9 cellular contexts compared by ENCODE assay signal in the genomic region with DNA sequence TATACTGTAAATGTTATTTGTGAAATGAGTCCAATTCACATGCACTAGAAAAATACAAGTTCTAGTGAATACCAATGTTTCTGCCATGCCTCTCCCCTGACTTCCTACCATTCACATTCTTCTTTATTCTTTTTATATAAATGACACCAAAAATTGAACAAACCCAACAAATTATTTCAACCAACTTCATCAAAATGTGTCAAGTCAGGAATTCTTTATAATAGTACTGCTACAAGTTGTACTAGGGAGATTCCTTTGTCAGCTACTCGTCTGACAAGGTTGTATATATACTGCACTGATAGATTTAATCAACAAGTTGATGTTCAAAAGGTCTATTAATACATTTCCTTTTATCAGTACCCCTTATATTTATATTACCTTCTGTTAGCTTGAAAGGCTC. TPM values are rescaled to one million over a fixed set of nuclear protein-coding genes. Genes with fewer than 3 reads are reported as not detected.
DNase-seq lines count a peak whose midpoint lies in the region; ATAC-seq and TF ChIP-seq lines count a peak whose summit lies in the region.
"Had no signal": no experiment of that assay in that cellular context is flagged by ENCODE, and none has a peak within 500 bp of the region (broad histone marks: within the 10 kb centered on the region; RNA-seq: fewer than 3 reads in every experiment).

No MANE protein-coding gene starts in this region.

- no peaks in the 10 kb centered on the region for H3K27me3 Mint-ChIP-seq in CD8-positive, alpha-beta T cell (ENCODE audit: low read depth)

- peak overlapping the region; percentile 99 for H3K4me3 Mint-ChIP-seq in CD8-positive, alpha-beta T cell

- H3K79me2 ChIP-seq in MM.1S (ENCODE audit: low read length) (peaks cover 80% of the 10 kb centered on the region), neural cell (replicated peaks; ENCODE audit: insufficient read depth, low read length) (peaks cover 55% of the 10 kb centered on the region)

- no peaks in the 10 kb centered on the region for H3K9me2 ChIP-seq in MM.1S (replicated peaks; ENCODE audit: insufficient read depth, low read length)
- no peaks in the 10 kb centered on the region for H3K9me2 ChIP-seq in neural cell (ENCODE audit: insufficient read depth, low read length)

- TF ChIP-seq CTCF in CD8-positive, alpha-beta T cell (IDR thresholded peaks at IDR 0.05), result no peak
- TF ChIP-seq CTCF in MM.1S (IDR thresholded peaks at IDR 0.05; ENCODE audit: low read length) (no peak), neural cell (IDR thresholded peaks at IDR 0.05; ENCODE audit: poor library complexity, severe bottlenecking) (no peak)

- CTCF ChIA-PET in CD8-positive, alpha-beta T cell (lab: Charles Lee), result interaction anchor here (0.6 to 7.3 kb wide), 5 partner anchors 28 to 464 kb away, joined by 3 to 65 read pairs (median 3); no protein-coding TSS in a partner anchor

- H3K4me1 ChIP-seq in CD8-positive, alpha-beta T cell (ENCODE audit: insufficient read depth, low read length), result peaks cover 51% of the 10 kb centered on the region
- peaks cover 33% of the 10 kb centered on the region for H3K4me1 ChIP-seq in MM.1S (ENCODE audit: low read length)
- H3K4me1 ChIP-seq in duodenal mucosa (ENCODE audit: control insufficient read depth in 1 of 2, insufficient read depth in 2 of 2, low read length in 2 of 2), result peaks cover 40 to 41% of the 10 kb centered on the region in 2 donors

- H3K9ac ChIP-seq in MM.1S (ENCODE audit: low read length) (peak overlapping the region; percentile 98), duodenal mucosa (ENCODE audit: low read depth in 1 of 2, low read length in 2 of 2) (peak overlapping the region in 1 of 2 donors; percentile 87), neural cell (ENCODE audit: low read length) (no peak overlapping the region)

- H4K20me1 ChIP-seq in MM.1S (ENCODE audit: insufficient read depth, low read length) (peaks cover 30% of the 10 kb centered on the region), neural cell (ENCODE audit: insufficient read depth) (no peaks in the 10 kb centered on the region)

- H3K36me3 Mint-ChIP-seq in CD8-positive, alpha-beta T cell, result peaks cover 27% of the 10 kb centered on the region

- no peak for DNase-seq in CD8-positive, alpha-beta T cell
- no peak for DNase-seq in MM.1S
- no peak for DNase-seq in posterior cingulate gyrus
- DNase-seq in RPMI8226, result no peak
- no peak for DNase-seq in NOMO-1 treated with DMSO at 0.1 percent for 48 hours (lab: John Stamatoyannopoulos, UW; ENCODE audit: unreplicated experiment)
- DNase-seq: small intestine had no signal

- no peaks in the 10 kb centered on the region for H3K9me3 Mint-ChIP-seq in CD8-positive, alpha-beta T cell

- H3K4me3 ChIP-seq in CD8-positive, alpha-beta T cell (ENCODE audit: low read depth, low read length), result peak overlapping the region; percentile 93
- H3K4me3 ChIP-seq in MM.1S (ENCODE audit: low read length) (peak overlapping the region; percentile 84), duodenal mucosa (ENCODE audit: low read depth in 1 of 2, low read length in 2 of 2) (peak overlapping the region; percentile 97 to 98), neural cell (ENCODE audit: low read length) (peak overlapping the region; percentile 80)

- H3K27ac ChIP-seq in CD8-positive, alpha-beta T cell (ENCODE audit: low read depth, low read length), result no peak overlapping the region
- H3K27ac ChIP-seq in MM.1S (ENCODE audit: low read length) (peak overlapping the region; percentile 97; the same call in 1 of the 2 replicates), duodenal mucosa (ENCODE audit: low read depth, low read length) (no peak overlapping the region), neural cell (ENCODE audit: low read length) (no peak overlapping the region)

- H3K4me1 Mint-ChIP-seq in CD8-positive, alpha-beta T cell (ENCODE audit: low read depth), result peaks cover 66% of the 10 kb centered on the region

- peak overlapping the region; percentile 71 for H3K4me2 ChIP-seq in MM.1S (ENCODE audit: low read depth, low read length)
- peak overlapping the region; percentile 41 for H3K4me2 ChIP-seq in neural cell (ENCODE audit: low read length)

- no peaks in the 10 kb centered on the region for H3K27me3 ChIP-seq in CD8-positive, alpha-beta T cell (ENCODE audit: insufficient read depth, low read length)
- H3K27me3 ChIP-seq in MM.1S (replicated peaks; ENCODE audit: insufficient read depth, low read length), result no peaks in the 10 kb centered on the region
- no peaks in the 10 kb centered on the region for H3K27me3 ChIP-seq in duodenal mucosa (ENCODE audit: control insufficient read depth in 1 of 2, insufficient read depth in 2 of 2, low read length in 2 of 2)
- no peaks in the 10 kb centered on the region for H3K27me3 ChIP-seq in neural cell (ENCODE audit: insufficient read depth, low read depth, low read length)

- no peaks in the 10 kb centered on the region for H3K36me3 ChIP-seq in CD8-positive, alpha-beta T cell (ENCODE audit: insufficient read depth, low read length)
- H3K36me3 ChIP-seq in MM.1S (replicated peaks; ENCODE audit: insufficient read depth, low read length), result peaks cover 10% of the 10 kb centered on the region; the same call in 1 of the 2 replicates
- H3K36me3 ChIP-seq in duodenal mucosa (ENCODE audit: control insufficient read depth in 1 of 2, insufficient read depth in 2 of 2, low read length in 2 of 2), result no peaks in the 10 kb centered on the region
- H3K36me3 ChIP-seq in neural cell (ENCODE audit: insufficient read depth, low read length), result no peaks in the 10 kb centered on the region

- intact Hi-C loops in CD8-positive, alpha-beta T cell (cut with DNase I, micrococcal nuclease), result loop anchor here (2.0 to 10.0 kb wide), 7 partner anchors 14 to 1190 kb away; no protein-coding TSS in a partner anchor
- intact Hi-C loops in posterior cingulate gyrus (cut with DNase I), result no loop called here

- ATAC-seq in CD8-positive, alpha-beta T cell, result no peak
- no peak for ATAC-seq in GM21367 (IDR thresholded peaks at IDR 0.05; ENCODE audit: unreplicated experiment)

- H2AFZ ChIP-seq in MM.1S (ENCODE audit: low read length) (no peak overlapping the region), neural cell (ENCODE audit: low read depth, low read length) (no peak overlapping the region)

- H3K27ac Mint-ChIP-seq in CD8-positive, alpha-beta T cell, result peak overlapping the region; percentile 99

- no peaks in the 10 kb centered on the region for H3K9me3 ChIP-seq in CD8-positive, alpha-beta T cell (ENCODE audit: low read length)
- no peaks in the 10 kb centered on the region for H3K9me3 ChIP-seq in MM.1S (replicated peaks; ENCODE audit: insufficient read depth, low read length)
- H3K9me3 ChIP-seq in duodenal mucosa (ENCODE audit: control insufficient read depth in 1 of 2, low read length in 2 of 2), result no peaks in the 10 kb centered on the region
- H3K9me3 ChIP-seq in neural cell (ENCODE audit: low read length), result no peaks in the 10 kb centered on the region

- POLR2A ChIA-PET in CD8-positive, alpha-beta T cell (lab: Charles Lee), result interaction anchor here (7.0 kb wide), 1 partner anchor 165 kb away, joined by 199 read pairs; no protein-coding TSS in a partner anchor

- TF ChIP-seq EP300 in neural cell (conservative IDR thresholded peaks at IDR 0.05; ENCODE audit: poor library complexity, severe bottlenecking), result no peak

- no peak for TF ChIP-seq RAD21 in neural cell (conservative IDR thresholded peaks at IDR 0.05)

- H3F3A ChIP-seq in MM.1S (ENCODE audit: insufficient read depth, low read length) (peaks cover 31% of the 10 kb centered on the region), neural cell (ENCODE audit: insufficient read depth, low read length, poor library complexity, severe bottlenecking) (peaks cover 5% of the 10 kb centered on the region)

TF ChIP-seq in neural cell, 6 proteins besides CTCF, POLR2A, EP300 and RAD21:
- TF ChIP-seq POLR2AphosphoS5 (IDR thresholded peaks at IDR 0.05), result no peak
- TF ChIP-seq, protein P1, sequence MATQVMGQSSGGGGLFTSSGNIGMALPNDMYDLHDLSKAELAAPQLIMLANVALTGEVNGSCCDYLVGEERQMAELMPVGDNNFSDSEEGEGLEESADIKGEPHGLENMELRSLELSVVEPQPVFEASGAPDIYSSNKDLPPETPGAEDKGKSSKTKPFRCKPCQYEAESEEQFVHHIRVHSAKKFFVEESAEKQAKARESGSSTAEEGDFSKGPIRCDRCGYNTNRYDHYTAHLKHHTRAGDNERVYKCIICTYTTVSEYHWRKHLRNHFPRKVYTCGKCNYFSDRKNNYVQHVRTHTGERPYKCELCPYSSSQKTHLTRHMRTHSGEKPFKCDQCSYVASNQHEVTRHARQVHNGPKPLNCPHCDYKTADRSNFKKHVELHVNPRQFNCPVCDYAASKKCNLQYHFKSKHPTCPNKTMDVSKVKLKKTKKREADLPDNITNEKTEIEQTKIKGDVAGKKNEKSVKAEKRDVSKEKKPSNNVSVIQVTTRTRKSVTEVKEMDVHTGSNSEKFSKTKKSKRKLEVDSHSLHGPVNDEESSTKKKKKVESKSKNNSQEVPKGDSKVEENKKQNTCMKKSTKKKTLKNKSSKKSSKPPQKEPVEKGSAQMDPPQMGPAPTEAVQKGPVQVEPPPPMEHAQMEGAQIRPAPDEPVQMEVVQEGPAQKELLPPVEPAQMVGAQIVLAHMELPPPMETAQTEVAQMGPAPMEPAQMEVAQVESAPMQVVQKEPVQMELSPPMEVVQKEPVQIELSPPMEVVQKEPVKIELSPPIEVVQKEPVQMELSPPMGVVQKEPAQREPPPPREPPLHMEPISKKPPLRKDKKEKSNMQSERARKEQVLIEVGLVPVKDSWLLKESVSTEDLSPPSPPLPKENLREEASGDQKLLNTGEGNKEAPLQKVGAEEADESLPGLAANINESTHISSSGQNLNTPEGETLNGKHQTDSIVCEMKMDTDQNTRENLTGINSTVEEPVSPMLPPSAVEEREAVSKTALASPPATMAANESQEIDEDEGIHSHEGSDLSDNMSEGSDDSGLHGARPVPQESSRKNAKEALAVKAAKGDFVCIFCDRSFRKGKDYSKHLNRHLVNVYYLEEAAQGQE (IDR thresholded peaks at IDR 0.05; ENCODE audit: borderline replicate concordance), result no peak
- no peak for TF ChIP-seq MXI1 (conservative IDR thresholded peaks at IDR 0.05; ENCODE audit: poor library complexity, severe bottlenecking)
- no peak for TF ChIP-seq SMC3 (conservative IDR thresholded peaks at IDR 0.05; ENCODE audit: poor library complexity)
- TF ChIP-seq TAF1 (IDR thresholded peaks at IDR 0.05; ENCODE audit: low read depth), result no peak
- TF ChIP-seq EZH2 (IDR thresholded peaks at IDR 0.05; ENCODE audit: borderline replicate concordance, insufficient read depth, low read length, poor library complexity, severe bottlenecking), result no peak

RNA-seq across cellular contexts. Expression of gene TBL1XR1, which starts 3.0 kb away (rescaled TPM):
- 10 to 100 TPM; 64.8 to 68.4 TPM for total RNA-seq in CD8-positive, alpha-beta T cell
- 81.5 and 96.3 TPM in 2 replicates for polyA plus RNA-seq in neural cell
- 215 and 238 TPM in 2 replicates for polyA minus RNA-seq in neural cell
